In the genomic region with DNA sequence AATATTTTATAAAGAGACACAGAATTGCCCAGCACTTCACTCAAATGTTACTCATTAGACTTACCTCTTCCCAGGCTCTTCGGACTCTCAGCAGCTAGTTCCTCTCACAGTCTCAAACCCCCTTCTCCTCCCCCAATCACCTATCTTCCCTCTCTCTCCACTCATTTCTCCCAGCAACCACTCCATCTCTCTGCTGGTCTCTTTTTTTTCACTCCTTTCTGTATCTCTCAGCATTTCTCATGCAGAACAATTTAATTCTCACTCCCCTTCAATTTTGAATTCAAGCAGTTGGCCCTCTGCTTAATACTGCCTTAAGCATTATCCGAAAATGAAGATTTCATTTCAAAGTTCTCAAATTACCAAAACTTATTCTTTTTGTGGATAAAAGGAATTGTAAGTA, we compare ENCODE assay signal across 3 cellular contexts.
A peak's percentile ranks its signal among the peaks of the same experiment; 100 is the strongest.
TF ChIP-seq lines count a peak whose summit lies in the region.

No MANE protein-coding gene starts in this region.

TF ChIP-seq in A549, 52 proteins besides CTCF, POLR2A, EP300 and RAD21:
- TF ChIP-seq, protein P1, sequence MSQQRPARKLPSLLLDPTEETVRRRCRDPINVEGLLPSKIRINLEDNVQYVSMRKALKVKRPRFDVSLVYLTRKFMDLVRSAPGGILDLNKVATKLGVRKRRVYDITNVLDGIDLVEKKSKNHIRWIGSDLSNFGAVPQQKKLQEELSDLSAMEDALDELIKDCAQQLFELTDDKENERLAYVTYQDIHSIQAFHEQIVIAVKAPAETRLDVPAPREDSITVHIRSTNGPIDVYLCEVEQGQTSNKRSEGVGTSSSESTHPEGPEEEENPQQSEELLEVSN (IDR thresholded peaks at IDR 0.05; ENCODE audit: borderline replicate concordance, low read depth), result peak; percentile 91
- TF ChIP-seq FOSB (CRISPR knock-in tag; IDR thresholded peaks at IDR 0.05) (no peak), EHMT2 (IDR thresholded peaks at IDR 0.05; ENCODE audit: low read depth) (no peak), NR3C1 (IDR thresholded peaks at IDR 0.05) (no peak), ZC3H11A (IDR thresholded peaks at IDR 0.05) (no peak), MAFK (IDR thresholded peaks at IDR 0.05; ENCODE audit: partially characterized antibody) (peak; percentile 29), FOXS1 (CRISPR knock-in tag; IDR thresholded peaks at IDR 0.05) (0 out of 2 replicates have a peak, but pooled peaks have one; percentile 20), HEYL (CRISPR knock-in tag; IDR thresholded peaks at IDR 0.05) (no peak)
- TF ChIP-seq, protein P2, sequence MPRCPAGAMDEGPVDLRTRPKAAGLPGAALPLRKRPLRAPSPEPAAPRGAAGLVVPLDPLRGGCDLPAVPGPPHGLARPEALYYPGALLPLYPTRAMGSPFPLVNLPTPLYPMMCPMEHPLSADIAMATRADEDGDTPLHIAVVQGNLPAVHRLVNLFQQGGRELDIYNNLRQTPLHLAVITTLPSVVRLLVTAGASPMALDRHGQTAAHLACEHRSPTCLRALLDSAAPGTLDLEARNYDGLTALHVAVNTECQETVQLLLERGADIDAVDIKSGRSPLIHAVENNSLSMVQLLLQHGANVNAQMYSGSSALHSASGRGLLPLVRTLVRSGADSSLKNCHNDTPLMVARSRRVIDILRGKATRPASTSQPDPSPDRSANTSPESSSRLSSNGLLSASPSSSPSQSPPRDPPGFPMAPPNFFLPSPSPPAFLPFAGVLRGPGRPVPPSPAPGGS (IDR thresholded peaks at IDR 0.05), result no peak
- TF ChIP-seq, protein P3, sequence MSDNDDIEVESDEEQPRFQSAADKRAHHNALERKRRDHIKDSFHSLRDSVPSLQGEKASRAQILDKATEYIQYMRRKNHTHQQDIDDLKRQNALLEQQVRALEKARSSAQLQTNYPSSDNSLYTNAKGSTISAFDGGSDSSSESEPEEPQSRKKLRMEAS (IDR thresholded peaks at IDR 0.05), result 0 out of 2 replicates have a peak, but pooled peaks have one; percentile 35
- TF ChIP-seq, protein P4, sequence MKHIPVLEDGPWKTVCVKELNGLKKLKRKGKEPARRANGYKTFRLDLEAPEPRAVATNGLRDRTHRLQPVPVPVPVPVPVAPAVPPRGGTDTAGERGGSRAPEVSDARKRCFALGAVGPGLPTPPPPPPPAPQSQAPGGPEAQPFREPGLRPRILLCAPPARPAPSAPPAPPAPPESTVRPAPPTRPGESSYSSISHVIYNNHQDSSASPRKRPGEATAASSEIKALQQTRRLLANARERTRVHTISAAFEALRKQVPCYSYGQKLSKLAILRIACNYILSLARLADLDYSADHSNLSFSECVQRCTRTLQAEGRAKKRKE (CRISPR knock-in tag; IDR thresholded peaks at IDR 0.05; ENCODE audit: low read depth), result no peak
TF ChIP-seq in A549: peak in this region for 4.

TF ChIP-seq in SK-N-SH treated with all-trans-retinoic acid at 6 μM for 48 hours, 23 proteins besides CTCF, POLR2A, EP300 and RAD21:
- TF ChIP-seq TOX (CRISPR knock-in tag; IDR thresholded peaks at IDR 0.05; ENCODE audit: borderline replicate concordance) (no peak), OSR1 (CRISPR knock-in tag; IDR thresholded peaks at IDR 0.05) (no peak), BACH2 (CRISPR knock-in tag; IDR thresholded peaks at IDR 0.05; ENCODE audit: borderline replicate concordance) (no peak), ZNF8 (CRISPR knock-in tag; IDR thresholded peaks at IDR 0.05) (no peak)
- TF ChIP-seq, protein P5, sequence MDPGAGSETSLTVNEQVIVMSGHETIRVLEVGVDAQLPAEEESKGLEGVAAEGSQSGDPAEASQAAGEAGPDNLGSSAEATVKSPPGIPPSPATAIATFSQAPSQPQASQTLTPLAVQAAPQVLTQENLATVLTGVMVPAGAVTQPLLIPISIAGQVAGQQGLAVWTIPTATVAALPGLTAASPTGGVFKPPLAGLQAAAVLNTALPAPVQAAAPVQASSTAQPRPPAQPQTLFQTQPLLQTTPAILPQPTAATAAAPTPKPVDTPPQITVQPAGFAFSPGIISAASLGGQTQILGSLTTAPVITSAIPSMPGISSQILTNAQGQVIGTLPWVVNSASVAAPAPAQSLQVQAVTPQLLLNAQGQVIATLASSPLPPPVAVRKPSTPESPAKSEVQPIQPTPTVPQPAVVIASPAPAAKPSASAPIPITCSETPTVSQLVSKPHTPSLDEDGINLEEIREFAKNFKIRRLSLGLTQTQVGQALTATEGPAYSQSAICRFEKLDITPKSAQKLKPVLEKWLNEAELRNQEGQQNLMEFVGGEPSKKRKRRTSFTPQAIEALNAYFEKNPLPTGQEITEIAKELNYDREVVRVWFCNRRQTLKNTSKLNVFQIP (CRISPR knock-in tag; IDR thresholded peaks at IDR 0.05; ENCODE audit: borderline replicate concordance, low read depth), result no peak

TF ChIP-seq in HEK293T, 16 proteins besides CTCF, POLR2A, EP300 and RAD21:
- TF ChIP-seq L3MBTL2 (conservative IDR thresholded peaks at IDR 0.05), result no peak
- TF ChIP-seq BHLHE40 (IDR thresholded peaks at IDR 0.05; ENCODE audit: borderline replicate concordance), result no peak
- TF ChIP-seq CTBP1 (IDR thresholded peaks at IDR 0.05; ENCODE audit: borderline replicate concordance), result no peak
- TF ChIP-seq TARDBP (IDR thresholded peaks at IDR 0.05), result no peak
- no peak for TF ChIP-seq HDGF (IDR thresholded peaks at IDR 0.05; ENCODE audit: borderline replicate concordance)
- no peak for TF ChIP-seq NFRKB (IDR thresholded peaks at IDR 0.05)
- no peak for TF ChIP-seq SP1 (IDR thresholded peaks at IDR 0.05)
- TF ChIP-seq ELF4 (IDR thresholded peaks at IDR 0.05), result no peak
- TF ChIP-seq FOXA1 (IDR thresholded peaks at IDR 0.05), result no peak
- TF ChIP-seq SUZ12 (IDR thresholded peaks at IDR 0.05), result no peak
- TF ChIP-seq, protein P6, sequence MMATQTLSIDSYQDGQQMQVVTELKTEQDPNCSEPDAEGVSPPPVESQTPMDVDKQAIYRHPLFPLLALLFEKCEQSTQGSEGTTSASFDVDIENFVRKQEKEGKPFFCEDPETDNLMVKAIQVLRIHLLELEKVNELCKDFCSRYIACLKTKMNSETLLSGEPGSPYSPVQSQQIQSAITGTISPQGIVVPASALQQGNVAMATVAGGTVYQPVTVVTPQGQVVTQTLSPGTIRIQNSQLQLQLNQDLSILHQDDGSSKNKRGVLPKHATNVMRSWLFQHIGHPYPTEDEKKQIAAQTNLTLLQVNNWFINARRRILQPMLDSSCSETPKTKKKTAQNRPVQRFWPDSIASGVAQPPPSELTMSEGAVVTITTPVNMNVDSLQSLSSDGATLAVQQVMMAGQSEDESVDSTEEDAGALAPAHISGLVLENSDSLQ (IDR thresholded peaks at IDR 0.05), result no peak
